ENCODE assay signal across 9 cellular contexts in the genomic region with DNA sequence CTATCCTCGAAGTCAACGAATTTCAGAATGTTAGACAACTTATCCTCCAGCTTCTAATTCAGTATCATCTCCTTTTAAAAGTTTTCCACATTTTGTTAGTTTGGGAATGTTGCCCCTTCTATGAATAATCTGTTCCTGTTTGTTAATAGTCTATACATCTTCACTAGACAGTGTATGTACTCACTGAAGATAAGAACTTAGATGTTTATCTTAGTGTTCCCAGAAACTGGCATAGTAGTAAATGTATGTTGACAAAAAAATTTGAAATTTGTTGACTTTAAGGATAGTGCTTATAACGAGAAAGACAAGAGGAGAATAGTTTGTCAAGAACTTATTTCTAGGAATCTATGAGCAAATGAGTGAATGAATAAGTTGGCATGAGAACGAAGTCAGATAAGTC.
"Had no signal": no experiment of that assay in that cellular context is flagged by ENCODE, and none has a peak within 500 bp of the region (broad histone marks: within the 10 kb centered on the region; RNA-seq: fewer than 3 reads in every experiment).

No MANE protein-coding gene starts in this region.

- H3K36me3 ChIP-seq: HAP-1 had no signal

- H3K4me1 ChIP-seq: HAP-1 had no signal

- H3K9me3 ChIP-seq: HAP-1 had no signal

- H2AFZ ChIP-seq: GM23248 had no signal

- H3K27ac ChIP-seq: GM23248 had no signal

- ATAC-seq: HCT116 had no signal

- H3K4me2 ChIP-seq: GM23338 had no signal

- H3K9ac ChIP-seq: GM23248 had no signal

- H3K4me3 ChIP-seq: GM23248, GM23338, HAP-1 had no signal

- FAIRE-seq: H1 had no signal

- DNase-seq: GM23248, GOT3, H7, H9, HCEC 1CT had no signal
